Comparison of ENCODE assay signal across 12 cellular contexts in the genomic region with DNA sequence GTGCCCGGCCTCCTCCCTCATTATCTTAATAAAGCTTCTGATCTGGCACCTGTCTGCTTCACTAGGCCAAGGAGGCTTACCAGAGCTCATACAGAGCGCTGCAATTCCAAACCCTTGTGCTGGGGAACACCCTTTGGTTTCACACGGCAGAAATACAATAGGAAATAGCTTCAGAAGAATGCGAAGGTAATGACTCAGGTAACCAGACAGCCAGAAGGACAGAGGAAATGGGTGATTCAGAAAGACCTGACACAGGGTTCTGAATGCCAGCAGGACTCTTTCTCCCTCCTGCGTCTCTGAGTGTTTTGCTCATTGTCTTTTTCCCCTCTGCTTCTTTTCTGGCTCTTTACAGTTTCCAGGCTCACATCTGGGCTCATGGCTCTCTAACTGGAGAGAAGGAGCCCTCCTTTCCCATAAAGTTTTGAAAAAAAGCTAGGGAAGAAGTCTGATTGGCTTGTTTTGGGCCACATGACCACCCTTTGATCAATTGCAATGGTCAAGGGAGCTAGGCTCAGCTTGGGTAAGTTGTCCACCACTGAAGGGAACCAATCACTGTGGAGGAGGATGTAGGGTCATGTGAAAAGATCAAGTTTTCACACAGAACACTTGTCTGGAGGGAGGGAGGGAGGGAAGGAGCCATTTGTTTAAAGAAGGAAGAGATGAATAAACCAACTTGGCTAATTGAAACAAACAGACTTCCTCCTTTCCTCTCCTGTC.
DNase-seq lines count a peak whose midpoint lies in the region; TF ChIP-seq lines count a peak whose summit lies in the region.
"Had no signal": no experiment of that assay in that cellular context is flagged by ENCODE, and none has a peak within 500 bp of the region (broad histone marks: within the 10 kb centered on the region; RNA-seq: fewer than 3 reads in every experiment).

No MANE protein-coding gene starts in this region.

- H3K4me2 ChIP-seq in Loucy (ENCODE audit: low read depth, low read length, poor library complexity, severe bottlenecking), result no peak overlapping the region

- H3K36me3 ChIP-seq in H7 (replicated peaks; ENCODE audit: control insufficient read depth, insufficient read depth, low read length) (no peaks in the 10 kb centered on the region), Loucy (ENCODE audit: insufficient read depth, low read length) (no peaks in the 10 kb centered on the region), kidney epithelial cell (ENCODE audit: control insufficient read depth, insufficient read depth, low read length) (no peaks in the 10 kb centered on the region), adrenal gland (replicated peaks in 1 of 2) (no peaks in the 10 kb centered on the region)

- intact Hi-C loops in dorsolateral prefrontal cortex (cut with DNase I) (loop anchor here (10.0 kb wide), 2 partner anchors 386 to 516 kb away; partner anchors contain the start of gene ACVR1C (in 1 of the 2)), adrenal gland (cut with DNase I) (loop anchor here (5.0 to 10.0 kb wide), 3 partner anchors 234 to 686 kb away; partner anchors contain the start of gene ERMN (in 1 of the 2))

- H3K27me3 ChIP-seq in H7 (ENCODE audit: control insufficient read depth, insufficient read depth, low read length) (peaks cover 2% of the 10 kb centered on the region; the same call in 1 of the 2 replicates), Loucy (ENCODE audit: insufficient read depth, low read length, poor library complexity, severe bottlenecking) (no peaks in the 10 kb centered on the region), kidney epithelial cell (ENCODE audit: control insufficient read depth, insufficient read depth, low read length) (no peaks in the 10 kb centered on the region), dorsolateral prefrontal cortex (no peaks in the 10 kb centered on the region), adrenal gland (no peaks in the 10 kb centered on the region)

- H3K9me3 ChIP-seq in Loucy (ENCODE audit: insufficient read depth, low read depth, low read length) (no peaks in the 10 kb centered on the region), adrenal gland (replicated peaks in 1 of 3) (no peaks in the 10 kb centered on the region)

- H3K4me1 ChIP-seq in Loucy (ENCODE audit: insufficient read depth, low read length, poor library complexity, severe bottlenecking), result no peaks in the 10 kb centered on the region
- peaks cover 5 to 10% of the 10 kb centered on the region in 2 donors for H3K4me1 ChIP-seq in adrenal gland (replicated peaks in 1 of 2)

- H3K27ac ChIP-seq in dorsolateral prefrontal cortex, result no peak overlapping the region
- no peak overlapping the region for H3K27ac ChIP-seq in adrenal gland

- DNase-seq in H7 (peak; percentile 33), astrocyte of the hippocampus (ENCODE audit: low read depth, low spot score) (peak; percentile 36), kidney epithelial cell (ENCODE audit: low read depth) (peak; percentile 71), D341Med (ENCODE audit: low spot score) (no peak), SHP77 treated with DMSO at 0.1 percent for 48 hours (lab: John Stamatoyannopoulos, UW) (no peak), dorsolateral prefrontal cortex (no peak), adrenal gland (no peak)
- DNase-seq: aorta; effector CD4-positive, alpha-beta T cell; GOT3; T1000 had no signal

- H3K9me2 ChIP-seq in Loucy (replicated peaks; ENCODE audit: low read depth, low read length), result no peaks in the 10 kb centered on the region

- H3K9ac ChIP-seq in Loucy (ENCODE audit: low read depth, low read length, poor library complexity, severe bottlenecking), result no peak overlapping the region

- no peak for TF ChIP-seq POLR2A in adrenal gland (IDR thresholded peaks at IDR 0.05)

- H3K4me3 ChIP-seq in H7 (ENCODE audit: insufficient read depth, low read depth, low read length) (no peak overlapping the region), Loucy (ENCODE audit: low read length, poor library complexity, severe bottlenecking) (no peak overlapping the region), kidney epithelial cell (ENCODE audit: low read depth, low read length) (no peak overlapping the region), dorsolateral prefrontal cortex (no peak overlapping the region), adrenal gland (no peak overlapping the region)

- H4K20me1 ChIP-seq in Loucy (ENCODE audit: insufficient read depth, low read length, poor library complexity, severe bottlenecking), result no peaks in the 10 kb centered on the region

- H3F3A ChIP-seq in Loucy (ENCODE audit: low read depth), result no peaks in the 10 kb centered on the region

- no peaks in the 10 kb centered on the region for H3K79me2 ChIP-seq in Loucy (ENCODE audit: insufficient read depth, low read length)

- H2AFZ ChIP-seq in Loucy (ENCODE audit: low read length), result peak overlapping the region; percentile 70; the same call in 1 of the 2 replicates

- TF ChIP-seq CTCF in Loucy (conservative IDR thresholded peaks at IDR 0.05; ENCODE audit: low read length) (no peak), kidney epithelial cell (IDR thresholded peaks at IDR 0.05; ENCODE audit: insufficient read depth, low read length, poor library complexity, severe bottlenecking) (no peak), dorsolateral prefrontal cortex (IDR thresholded peaks at IDR 0.05 in 54 of 56, conservative IDR thresholded peaks at IDR 0.05 in 2 of 56; ENCODE audit: low read depth in 1 of 56, partially characterized antibody in 56 of 56) (no peak), adrenal gland (IDR thresholded peaks at IDR 0.05) (no peak)

- WGBS in adrenal gland, 4 donors, result 66 to 84% (median 76%) methylated on average over 5 of the region's 5 CpGs

Comparison
In these comparisons a context has a peak if more than half of its experiments do, and no peak if none do; other contexts are left out.
1. DNase-seq: peak in H7 (single experiment), astrocyte of the hippocampus (single experiment) and kidney epithelial cell (single experiment); none in D341Med (single experiment), SHP77 treated with DMSO at 0.1 percent for 48 hours (single experiment), dorsolateral prefrontal cortex (0 of 10) and adrenal gland (0 of 7).